In the genomic region with DNA sequence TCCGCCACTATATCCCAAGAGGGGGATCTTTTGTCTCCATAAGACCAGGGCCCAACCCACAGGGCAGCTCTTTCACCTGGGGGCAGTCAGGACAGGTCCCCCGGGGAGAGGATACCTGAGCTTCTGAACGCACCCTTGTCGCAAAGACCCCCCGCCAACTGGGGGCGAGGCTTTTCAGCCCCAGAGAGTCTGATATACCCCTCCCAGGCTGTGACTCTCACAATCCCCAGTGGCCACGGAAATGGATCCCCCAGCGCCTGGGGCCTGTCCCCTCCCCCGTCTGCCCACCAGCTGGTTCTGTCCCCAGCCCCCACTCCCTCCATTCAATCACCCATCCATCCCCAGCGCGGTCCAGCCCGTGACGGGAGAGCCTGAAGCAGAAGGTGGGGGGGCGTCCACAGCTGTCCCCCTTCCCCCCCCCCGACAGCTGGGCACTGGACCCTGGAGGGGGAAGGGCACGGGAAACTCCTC, we compare ENCODE assay signal across 8 cellular contexts. TPM values are rescaled to one million over a fixed set of nuclear protein-coding genes. Genes with fewer than 3 reads are reported as not detected.
DNase-seq lines count a peak whose midpoint lies in the region; ATAC-seq, FAIRE-seq and TF ChIP-seq lines count a peak whose summit lies in the region.

No MANE protein-coding gene starts in this region.

- peaks cover 18 to 58% (median 29%) of the 10 kb centered on the region in 5 donors for H3K27me3 Mint-ChIP-seq in naive thymus-derived CD8-positive, alpha-beta T cell
- peaks cover 58% of the 10 kb centered on the region for H3K27me3 Mint-ChIP-seq in CD4-positive, alpha-beta T cell

- H3K36me3 ChIP-seq in MM.1S (replicated peaks; ENCODE audit: insufficient read depth, low read length) = no peaks in the 10 kb centered on the region
- no peaks in the 10 kb centered on the region for H3K36me3 ChIP-seq in H1 (ENCODE audit: control insufficient read depth in 2 of 4, insufficient read depth in 4 of 4, low read length in 3 of 4)

- H3K9me3 ChIP-seq in AG04450 (ENCODE audit: control insufficient read depth, insufficient read depth, low read length) (no peaks in the 10 kb centered on the region), MM.1S (replicated peaks; ENCODE audit: insufficient read depth, low read length) (no peaks in the 10 kb centered on the region), H1 (ENCODE audit: insufficient read depth in 2 of 2, low read depth in 1 of 2, low read length in 1 of 2) (no peaks in the 10 kb centered on the region)
- H3K9me3 ChIP-seq in CD4-positive, alpha-beta T cell (ENCODE audit: control insufficient read depth, low read length) = no peaks in the 10 kb centered on the region

- H2AK5ac ChIP-seq in H1 (ENCODE audit: low read depth, low read length) = no peak overlapping the region

- 60% methylated on average over 2 of the region's 16 CpGs; no CpG with 5 or more reads in 1 of the 2 experiments for WGBS in H1 (ENCODE audit: extremely low coverage in 1 of 2, insufficient coverage in 1 of 2, insufficient read length in 1 of 2, insufficient replicate concordance in 2 of 2, low coverage in 1 of 2, low lambda C conversion rate in 2 of 2, missing lambda C conversion rate in 1 of 2), 2 experiments

- no peak overlapping the region for H3K23ac ChIP-seq in H1 (ENCODE audit: insufficient read length)

- H2BK15ac ChIP-seq in H1 (ENCODE audit: low read length) = no peak overlapping the region

- H4K5ac ChIP-seq in H1 (ENCODE audit: insufficient read length, low read depth, low read length) = no peak overlapping the region

- POLR2A ChIA-PET in AG04450 (lab: Yijun Ruan, JAX) (interaction anchor here (0.6 kb wide), 1 partner anchor 1419 kb away, joined by 3 read pairs; no protein-coding TSS in a partner anchor), H1 (lab: Charles Lee; ENCODE audit: partially characterized antibody) (interaction anchor here (0.9 to 1.6 kb wide), 4 partner anchors 9 to 113 kb away, joined by 3 to 5 read pairs (median 3); partner anchors contain the start of gene SWSAP1)
- POLR2A ChIA-PET in naive thymus-derived CD8-positive, alpha-beta T cell (lab: Charles Lee) = interaction anchor here (0.7 kb wide), 1 partner anchor 18 kb away, joined by 3 read pairs; no protein-coding TSS in a partner anchor
- POLR2A ChIA-PET in CD4-positive, alpha-beta T cell (lab: Charles Lee) = no interaction called here

- H3F3A ChIP-seq in MM.1S (ENCODE audit: insufficient read depth, low read length) = no peaks in the 10 kb centered on the region

- H2BK12ac ChIP-seq in H1 (ENCODE audit: low read depth, low read length) = no peak overlapping the region

- H2BK5ac ChIP-seq in H1 (ENCODE audit: low read depth, low read length) = peak overlapping the region; percentile 49; the same call in 1 of the 2 replicates

- no peak for ATAC-seq in naive thymus-derived CD8-positive, alpha-beta T cell
- ATAC-seq in HG02885 (IDR thresholded peaks at IDR 0.05; ENCODE audit: poor library complexity, unreplicated experiment) (no peak), GM21390 (IDR thresholded peaks at IDR 0.05; ENCODE audit: unreplicated experiment) (no peak)
- ATAC-seq in CD4-positive, alpha-beta T cell (ENCODE audit: poor library complexity) = no peak

- no peaks in the 10 kb centered on the region for H3K79me2 ChIP-seq in MM.1S (ENCODE audit: low read length)
- H3K79me2 ChIP-seq in H1 (ENCODE audit: control insufficient read depth in 1 of 2, insufficient read depth in 2 of 2, low read length in 2 of 2) = peaks cover 0 to 6% of the 10 kb centered on the region in 2 experiments; a peak in 1 of 4 replicates

- no peak overlapping the region for H3K27ac ChIP-seq in AG04450 (ENCODE audit: low read depth, low read length)
- H3K27ac ChIP-seq in MM.1S (ENCODE audit: low read length) = no peak overlapping the region
- H3K27ac ChIP-seq in H1 (ENCODE audit: low read depth, low read length) = no peak overlapping the region
- H3K27ac ChIP-seq in CD4-positive, alpha-beta T cell (ENCODE audit: low read depth, low read length) = no peak overlapping the region

- H4K8ac ChIP-seq in H1 (ENCODE audit: extremely low read depth, insufficient read depth, low read length) = peak overlapping the region; percentile 89; the same call in 1 of the 2 replicates

- no peak for FAIRE-seq in H1 (lab: Jason Lieb, UNC)

- H3K4me2 ChIP-seq in MM.1S (ENCODE audit: low read depth, low read length) (peak overlapping the region; percentile 77; the same call in 1 of the 2 replicates), H1 (ENCODE audit: insufficient read depth in 1 of 2, low read depth in 2 of 2, low read length in 2 of 2) (peak overlapping the region; percentile 58 to 80)

- H3K4me3 Mint-ChIP-seq in naive thymus-derived CD8-positive, alpha-beta T cell = peak overlapping the region; percentile 36 to 77 (median 67)
- H3K4me3 Mint-ChIP-seq in CD4-positive, alpha-beta T cell = no peak overlapping the region

- no peak overlapping the region for H2BK120ac ChIP-seq in H1 (replicated peaks; ENCODE audit: low read depth, low read length)

- TF ChIP-seq CTCF in AG04450 (IDR thresholded peaks at IDR 0.05; ENCODE audit: low read depth, low read length) = no peak
- TF ChIP-seq CTCF in MM.1S (IDR thresholded peaks at IDR 0.05; ENCODE audit: low read length) = no peak
- TF ChIP-seq CTCF in H1 (IDR thresholded peaks at IDR 0.05; ENCODE audit: control extremely low read depth in 1 of 3, insufficient read depth in 1 of 3, low read depth in 1 of 3, low read length in 3 of 3) = no peak
- TF ChIP-seq CTCF in CD4-positive, alpha-beta T cell (IDR thresholded peaks at IDR 0.05) = no peak

- no peak overlapping the region for H3K14ac ChIP-seq in H1 (ENCODE audit: insufficient read length)

- H3K9me3 Mint-ChIP-seq in naive thymus-derived CD8-positive, alpha-beta T cell = peaks cover 0 to 2% (median 0%) of the 10 kb centered on the region in 9 donors
- H3K9me3 Mint-ChIP-seq in CD4-positive, alpha-beta T cell = no peaks in the 10 kb centered on the region

- no peak for TF ChIP-seq RAD21 in H1 (IDR thresholded peaks at IDR 0.05 in 1 of 2, conservative IDR thresholded peaks at IDR 0.05 in 1 of 2; ENCODE audit: low read depth in 2 of 2, low read length in 2 of 2)

- H3K4me1 ChIP-seq in MM.1S (ENCODE audit: low read length) (no peaks in the 10 kb centered on the region), H1 (replicated peaks in 1 of 4; ENCODE audit: control insufficient read depth in 3 of 4, insufficient read depth in 4 of 4, low read length in 3 of 4) (peaks cover 0 to 9% (median 3%) of the 10 kb centered on the region in 4 experiments; a peak in 5 of 7 replicates)

- peaks cover 3% of the 10 kb centered on the region; the same call in 1 of the 2 replicates for H3K79me1 ChIP-seq in H1 (ENCODE audit: low read depth, low read length)

- no peak for TF ChIP-seq POLR2A in H1 (IDR thresholded peaks at IDR 0.05; ENCODE audit: control extremely low read depth in 1 of 2, low read depth in 2 of 2, low read length in 2 of 2)

- no peak overlapping the region for H3K27ac Mint-ChIP-seq in naive thymus-derived CD8-positive, alpha-beta T cell
- H3K27ac Mint-ChIP-seq in CD4-positive, alpha-beta T cell = no peak overlapping the region

- no peak overlapping the region; the same call in 1 of the 2 replicates for H2AFZ ChIP-seq in MM.1S (ENCODE audit: low read length)
- no peak overlapping the region for H2AFZ ChIP-seq in H1 (ENCODE audit: low read length)

- H3K23me2 ChIP-seq in H1 (ENCODE audit: low read depth, low read length) = no peaks in the 10 kb centered on the region; the same call in 1 of the 2 replicates

- no peaks in the 10 kb centered on the region for H3K9me2 ChIP-seq in MM.1S (replicated peaks; ENCODE audit: insufficient read depth, low read length)

- no peak overlapping the region for H3K9ac ChIP-seq in MM.1S (ENCODE audit: low read length)
- peak overlapping the region; percentile 58 to 71 (median 68); a peak in 6 of 7 replicates for H3K9ac ChIP-seq in H1 (replicated peaks in 1 of 4; ENCODE audit: extremely low read depth in 1 of 4, low read depth in 3 of 4, low read length in 3 of 4)

- no peaks in the 10 kb centered on the region for H4K20me1 ChIP-seq in MM.1S (ENCODE audit: insufficient read depth, low read length)
- H4K20me1 ChIP-seq in H1 (replicated peaks in 1 of 2; ENCODE audit: control insufficient read depth in 1 of 2, insufficient read depth in 2 of 2, low read length in 2 of 2) = peaks cover 0 to 2% of the 10 kb centered on the region in 2 experiments

- H3K27me3 ChIP-seq in AG04450 (ENCODE audit: control insufficient read depth, insufficient read depth, low read length) = no peaks in the 10 kb centered on the region
- H3K27me3 ChIP-seq in MM.1S (replicated peaks; ENCODE audit: insufficient read depth, low read length) = peaks cover 73% of the 10 kb centered on the region
- no peaks in the 10 kb centered on the region for H3K27me3 ChIP-seq in H1 (replicated peaks in 1 of 4; ENCODE audit: control insufficient read depth in 3 of 4, extremely low read depth in 1 of 4, insufficient read depth in 3 of 4, low read length in 3 of 4)
- H3K27me3 ChIP-seq in CD4-positive, alpha-beta T cell (ENCODE audit: control insufficient read depth, insufficient read depth, low read length) = peaks cover 32% of the 10 kb centered on the region

- H3K4me3 ChIP-seq in AG04450 (ENCODE audit: low read depth, low read length) (peak overlapping the region; percentile 79), MM.1S (ENCODE audit: low read length) (peak overlapping the region; percentile 63; the same call in 1 of the 2 replicates), H1 (ENCODE audit: extremely low read depth in 1 of 4, insufficient read depth in 2 of 4, low read depth in 3 of 4, low read length in 4 of 4) (peak overlapping the region; percentile 39 to 77 (median 72))

- no peak overlapping the region for H3K56ac ChIP-seq in H1 (replicated peaks; ENCODE audit: insufficient read length, low read depth, low read length)

- no peak overlapping the region for H2BK20ac ChIP-seq in H1 (ENCODE audit: low read length)

- intact Hi-C loops in CD4-positive, alpha-beta T cell (cut with DNase I, micrococcal nuclease) = no loop called here

- H3K4ac ChIP-seq in H1 (replicated peaks; ENCODE audit: insufficient read length, low read depth, low read length) = no peak overlapping the region

- CTCF ChIA-PET in AG04450 (lab: Charles Lee) = interaction anchor here (0.5 to 2.0 kb wide), 4 partner anchors 12 to 135 kb away, joined by 3 to 6 read pairs (median 4); no protein-coding TSS in a partner anchor
- CTCF ChIA-PET in H1 (lab: Charles Lee; ENCODE audit: partially characterized antibody) = interaction anchor here (0.9 to 1.4 kb wide), 2 partner anchors 18 to 25 kb away, joined by 3 read pairs; no protein-coding TSS in a partner anchor
- CTCF ChIA-PET in CD4-positive, alpha-beta T cell (lab: Charles Lee) = no interaction called here

- peaks cover 0 to 9% (median 4%) of the 10 kb centered on the region in 4 donors for H3K4me1 Mint-ChIP-seq in naive thymus-derived CD8-positive, alpha-beta T cell
- no peaks in the 10 kb centered on the region for H3K4me1 Mint-ChIP-seq in CD4-positive, alpha-beta T cell (ENCODE audit: low read depth)

- H4K91ac ChIP-seq in H1 (replicated peaks; ENCODE audit: insufficient read length, low read length) = no peak overlapping the region

- H3K36me3 Mint-ChIP-seq in naive thymus-derived CD8-positive, alpha-beta T cell = peaks cover 0 to 12% (median 0%) of the 10 kb centered on the region in 3 donors
- H3K36me3 Mint-ChIP-seq in CD4-positive, alpha-beta T cell (ENCODE audit: low read depth) = no peaks in the 10 kb centered on the region

- TF ChIP-seq EP300 in H1 (IDR thresholded peaks at IDR 0.05; ENCODE audit: borderline replicate concordance in 1 of 2, low read depth in 2 of 2, low read length in 2 of 2) = no peak

- no peak overlapping the region for H3K18ac ChIP-seq in H1 (ENCODE audit: extremely low read depth, low read length)

- DNase-seq in AG04450 (ENCODE audit: low read depth, low spot score) (no peak), MM.1S (no peak), H1 (ENCODE audit: low read depth in 1 of 2, low spot score in 2 of 2) (peak in 1 of 2 experiments; percentile 61)
- no peak for DNase-seq in naive thymus-derived CD8-positive, alpha-beta T cell
- DNase-seq in CD4-positive, alpha-beta T cell = no peak
- DNase-seq in stimulated activated CD4-positive, alpha-beta T cell treated with anti-CD3 and anti-CD28 coated beads, Interleukin-2, amount 100 ng/mL, for 24 hours = no peak

RNA-seq across cellular contexts. Expression of gene DOCK6, which starts 0.9 kb away (rescaled TPM):
- 8.9 and 14.0 TPM in 2 replicates for polyA plus RNA-seq in AG04450 (2011; rRNA removed)
- polyA minus RNA-seq in AG04450 (2011; rRNA and poly(A)+ RNA removed) = 12.6 and 19.7 TPM in 2 replicates
- 44.1 and 54.7 TPM in 2 replicates for total RNA-seq in H1 (2021; fragmentation: NEBNext Ultra II Directional; extraction: Animal tissue kit (Norgen Biotek cat#: 25700))
- 25.5 and 48.4 TPM in 2 replicates for polyA plus RNA-seq in H1 (2011; rRNA removed)
- polyA plus RNA-seq in H1 (2011; cell fraction: cytosol; rRNA removed) = 22.9 TPM
- polyA plus RNA-seq in H1 (2011; cell fraction: nucleus; rRNA removed) = 158 TPM
- polyA plus RNA-seq in H1 (2012, experiment 1 of 2) = 35.9 to 53.2 TPM (median 46.3 TPM) in 4 replicates
- 26.9 TPM for polyA plus RNA-seq in H1 (2012, experiment 2 of 2)
- polyA plus RNA-seq in H1 (2013, experiment 1 of 2) = 23.1 TPM
- polyA plus RNA-seq in H1 (2013, experiment 2 of 2) = 22.6 TPM
- polyA minus RNA-seq in H1 (2011; rRNA and poly(A)+ RNA removed) = 18.2 and 21.0 TPM in 2 replicates
- 30.6 TPM for polyA minus RNA-seq in H1 (2011; cell fraction: cytosol; rRNA and poly(A)+ RNA removed)
- polyA minus RNA-seq in H1 (2011; cell fraction: nucleus; rRNA and poly(A)+ RNA removed) = 42.2 TPM
- under 1 TPM; 0.16 to 0.34 TPM for total RNA-seq in naive thymus-derived CD8-positive, alpha-beta T cell
- polyA plus RNA-seq in naive thymus-derived CD8-positive, alpha-beta T cell = not detected
- under 1 TPM; 0.14 to 0.38 TPM for total RNA-seq in CD4-positive, alpha-beta T cell

RNA-seq across cellular contexts. Expression of gene ANGPTL8, which starts 22.0 kb away (rescaled TPM):
- polyA plus RNA-seq in AG04450 (2011; rRNA removed) (not detected in 2 replicates), H1 (2011; rRNA removed) (not detected in 2 replicates)
- not detected in 2 replicates for polyA minus RNA-seq in AG04450 (2011; rRNA and poly(A)+ RNA removed)
- not detected in 2 replicates for total RNA-seq in H1 (2021; fragmentation: NEBNext Ultra II Directional; extraction: Animal tissue kit (Norgen Biotek cat#: 25700))
- not detected for polyA plus RNA-seq in H1 (2011; cell fraction: cytosol; rRNA removed)
- polyA plus RNA-seq in H1 (2011; cell fraction: nucleus; rRNA removed) = not detected
- not detected in 4 replicates for polyA plus RNA-seq in H1 (2012, experiment 1 of 2)
- not detected for polyA plus RNA-seq in H1 (2012, experiment 2 of 2)
- polyA plus RNA-seq in H1 (2013, experiment 1 of 2) = not detected
- not detected for polyA plus RNA-seq in H1 (2013, experiment 2 of 2)
- not detected in 2 replicates for polyA minus RNA-seq in H1 (2011; rRNA and poly(A)+ RNA removed)
- polyA minus RNA-seq in H1 (2011; cell fraction: cytosol; rRNA and poly(A)+ RNA removed) = not detected
- polyA minus RNA-seq in H1 (2011; cell fraction: nucleus; rRNA and poly(A)+ RNA removed) = not detected
- total RNA-seq in naive thymus-derived CD8-positive, alpha-beta T cell = not detected
- polyA plus RNA-seq in naive thymus-derived CD8-positive, alpha-beta T cell = not detected
- not detected for total RNA-seq in CD4-positive, alpha-beta T cell

RNA-seq across cellular contexts. Expression of gene TSPAN16, which starts 34.5 kb away (rescaled TPM):
- polyA plus RNA-seq in AG04450 (2011; rRNA removed) (not detected in 2 replicates), H1 (2011; rRNA removed) (not detected in 2 replicates)
- polyA minus RNA-seq in AG04450 (2011; rRNA and poly(A)+ RNA removed) = not detected in 2 replicates
- total RNA-seq in H1 (2021; fragmentation: NEBNext Ultra II Directional; extraction: Animal tissue kit (Norgen Biotek cat#: 25700)) = not detected in 2 replicates
- not detected for polyA plus RNA-seq in H1 (2011; cell fraction: cytosol; rRNA removed)
- not detected for polyA plus RNA-seq in H1 (2011; cell fraction: nucleus; rRNA removed)
- not detected in 4 replicates for polyA plus RNA-seq in H1 (2012, experiment 1 of 2)
- polyA plus RNA-seq in H1 (2012, experiment 2 of 2) = not detected
- polyA plus RNA-seq in H1 (2013, experiment 1 of 2) = not detected
- not detected for polyA plus RNA-seq in H1 (2013, experiment 2 of 2)
- not detected in 2 replicates for polyA minus RNA-seq in H1 (2011; rRNA and poly(A)+ RNA removed)
- polyA minus RNA-seq in H1 (2011; cell fraction: cytosol; rRNA and poly(A)+ RNA removed) = not detected
- not detected for polyA minus RNA-seq in H1 (2011; cell fraction: nucleus; rRNA and poly(A)+ RNA removed)
- not detected for total RNA-seq in naive thymus-derived CD8-positive, alpha-beta T cell
- polyA plus RNA-seq in naive thymus-derived CD8-positive, alpha-beta T cell = not detected
- total RNA-seq in CD4-positive, alpha-beta T cell = not detected

Comparison
In these comparisons a context has a peak if more than half of its experiments do, and no peak if none do; other contexts are left out.
1. RNA of gene DOCK6, which starts 0.9 kb away (total RNA-seq): 44.1 to 54.7 TPM in H1; 0.14 to 0.38 TPM in CD4-positive, alpha-beta T cell and 0.16 to 0.34 TPM in naive thymus-derived CD8-positive, alpha-beta T cell; every median in the first group is over 10 times any median in the second.
2. Peak in every context shown above with its lines, with median percentiles within 50 percentile points of each other: H3K4me3 ChIP-seq.